ENCODE assay signal across 8 cellular contexts in genomic region chr2:85998071-85998991, GRCh38.
DNase-seq lines count a peak whose midpoint lies in the region; ATAC-seq and TF ChIP-seq lines count a peak whose summit lies in the region.

No MANE protein-coding gene starts in this region.

- H3K27me3 ChIP-seq in RWPE2 (ENCODE audit: insufficient read depth, poor library complexity, severe bottlenecking) (no peaks in the 10 kb centered on the region), H7 (ENCODE audit: control insufficient read depth, insufficient read depth, low read length) (no peaks in the 10 kb centered on the region)

- no peak overlapping the region for H3K4me3 ChIP-seq in RWPE2 (ENCODE audit: severe bottlenecking)
- H3K4me3 ChIP-seq in H7 (ENCODE audit: insufficient read depth, low read depth, low read length), result no peak overlapping the region

- no peak overlapping the region for H3K27ac ChIP-seq in RWPE2 (ENCODE audit: poor library complexity, severe bottlenecking)

- H3K36me3 ChIP-seq in RWPE2 (ENCODE audit: low read depth) (no peaks in the 10 kb centered on the region), H7 (replicated peaks; ENCODE audit: control insufficient read depth, insufficient read depth, low read length) (no peaks in the 10 kb centered on the region)

- DNase-seq in DMS 273 (lab: John Stamatoyannopoulos, UW; ENCODE audit: unreplicated experiment), result peak; percentile 62
- no peak for DNase-seq in RWPE2 (ENCODE audit: low spot score)
- peak; percentile 49 for DNase-seq in fibroblast of the conjunctiva (ENCODE audit: low read depth)
- DNase-seq in renal cortical epithelial cell (ENCODE audit: low read depth), result peak; percentile 40
- DNase-seq in DMS53 (lab: John Stamatoyannopoulos, UW), result no peak
- DNase-seq in NCI-H1092 (lab: John Stamatoyannopoulos, UW), result no peak
- DNase-seq in H7, result no peak

- TF ChIP-seq CTCF in RWPE2 (IDR thresholded peaks at IDR 0.05; ENCODE audit: poor library complexity, severe bottlenecking), result no peak

- H3K9me3 ChIP-seq in RWPE2 (ENCODE audit: severe bottlenecking), result no peaks in the 10 kb centered on the region

- ATAC-seq in RWPE2 (ENCODE audit: low read depth), result peak; percentile 22; the same call in 1 of the 3 replicates
- ATAC-seq in GM18873 (IDR thresholded peaks at IDR 0.05; ENCODE audit: low FRiP score, unreplicated experiment), result no peak

- peaks cover 5% of the 10 kb centered on the region for H3K4me1 ChIP-seq in RWPE2 (ENCODE audit: insufficient read depth, poor library complexity, severe bottlenecking)

Comparison
In these comparisons a context has a peak if more than half of its experiments do, and no peak if none do; other contexts are left out.
1. DNase-seq: peak in DMS 273 (single experiment), fibroblast of the conjunctiva (single experiment) and renal cortical epithelial cell (single experiment); none in RWPE2 (single experiment), DMS53 (single experiment), NCI-H1092 (single experiment) and H7 (single experiment).